In genomic region chr6:63188828-63189227, GRCh38 we compare ENCODE assay signal across 29 cellular contexts. TPM values are rescaled to one million over a fixed set of nuclear protein-coding genes. Genes with fewer than 3 reads are reported as not detected.
"Had no signal": no experiment of that assay in that cellular context is flagged by ENCODE, and none has a peak within 500 bp of the region (broad histone marks: within the 10 kb centered on the region; RNA-seq: fewer than 3 reads in every experiment).

No MANE protein-coding gene starts in this region.

- H3K27ac Mint-ChIP-seq: activated naive CD4-positive, alpha-beta T cell treated with anti-CD3 and anti-CD28 coated beads, Interleukin-2, amount 10 ng/mL, durations not matched to agents 7 days and 5 days; activated naive CD8-positive, alpha-beta T cell treated with anti-CD3 and anti-CD28 coated beads, Interleukin-2, amount 10 ng/mL, durations not matched to agents 7 days and 5 days; activated T-helper 1 cell treated with anti-CD3 and anti-CD28 coated beads, Interleukin-12 subunit alpha, Interleukin-12 subunit beta, Interleukin-2, Interleukin-4 antibody, amounts not matched to agents 30 ng/mL and 10 ng/mL and 1 ng/mL, durations not matched to agents 14 hours and 24 hours and 36 hours; mesothelial cell of epicardium; naive thymus-derived CD4-positive, alpha-beta T cell; stimulated activated effector memory CD8-positive, alpha-beta T cell treated with anti-CD3 and anti-CD28 coated beads, Interleukin-12 subunit alpha, Interleukin-12 subunit beta, amount 100 ng/mL, for 72 hours; stimulated activated naive CD8-positive, alpha-beta T cell treated with anti-CD3 and anti-CD28 coated beads, Interleukin-15, Interleukin-2, amounts not matched to agents 100 ng/mL and 50 ng/mL, for 24 hours; T-helper 17 cell had no signal

- H3K27me3 Mint-ChIP-seq: activated naive CD4-positive, alpha-beta T cell treated with anti-CD3 and anti-CD28 coated beads, Interleukin-2, amount 10 ng/mL, durations not matched to agents 7 days and 5 days; activated naive CD8-positive, alpha-beta T cell treated with anti-CD3 and anti-CD28 coated beads, Interleukin-2, amount 10 ng/mL, durations not matched to agents 7 days and 5 days; stimulated activated naive CD8-positive, alpha-beta T cell treated with anti-CD3 and anti-CD28 coated beads, Interleukin-15, Interleukin-2, amounts not matched to agents 100 ng/mL and 50 ng/mL, for 24 hours; T-helper 17 cell had no signal

- ATAC-seq: activated CD4-positive, CD25-positive, alpha-beta regulatory T cell treated with anti-CD3 and anti-CD28 coated beads, Interleukin-2, amount 50 U/mL, for 24 hours; naive thymus-derived CD4-positive, alpha-beta T cell; pancreas; sciatic nerve; stimulated activated effector memory CD8-positive, alpha-beta T cell treated with anti-CD3 and anti-CD28 coated beads, Interleukin-12 subunit alpha, Interleukin-12 subunit beta, amount 100 ng/mL, for 72 hours; T-helper 17 cell had no signal

- FAIRE-seq: astrocyte, endothelial cell of umbilical vein, keratinocyte, pancreas had no signal

- H3K9me3 Mint-ChIP-seq: activated naive CD4-positive, alpha-beta T cell treated with anti-CD3 and anti-CD28 coated beads, Interleukin-2, amount 10 ng/mL, durations not matched to agents 7 days and 5 days; activated T-helper 1 cell treated with anti-CD3 and anti-CD28 coated beads, Interleukin-12 subunit alpha, Interleukin-12 subunit beta, Interleukin-2, Interleukin-4 antibody, amounts not matched to agents 30 ng/mL and 10 ng/mL and 1 ng/mL, durations not matched to agents 14 hours and 24 hours and 36 hours; mesothelial cell of epicardium had no signal

- H3K36me3 Mint-ChIP-seq: activated naive CD4-positive, alpha-beta T cell treated with anti-CD3 and anti-CD28 coated beads, Interleukin-2, amount 10 ng/mL, durations not matched to agents 7 days and 5 days; activated naive CD8-positive, alpha-beta T cell treated with anti-CD3 and anti-CD28 coated beads, Interleukin-2, amount 10 ng/mL, durations not matched to agents 7 days and 5 days; mesothelial cell of epicardium; naive thymus-derived CD4-positive, alpha-beta T cell; stimulated activated effector memory CD8-positive, alpha-beta T cell treated with anti-CD3 and anti-CD28 coated beads, Interleukin-12 subunit alpha, Interleukin-12 subunit beta, amount 100 ng/mL, for 72 hours had no signal

- DNase-seq: activated CD4-positive, alpha-beta T cell treated with anti-CD3 and anti-CD28 coated beads for 48 hours; activated CD4-positive, alpha-beta T cell treated with anti-CD3 and anti-CD28 coated beads, Interleukin-2, amount 50 U/mL, for 48 hours; activated CD8-positive, alpha-beta memory T cell treated with anti-CD3 and anti-CD28 coated beads for 24 hours; activated gamma-delta T cell; activated naive CD4-positive, alpha-beta T cell treated with anti-CD3 and anti-CD28 coated beads, Interleukin-2, amount 10 ng/mL, durations not matched to agents 7 days and 5 days; activated naive CD8-positive, alpha-beta T cell treated with anti-CD3 and anti-CD28 coated beads, Interleukin-2, amount 10 ng/mL, durations not matched to agents 7 days and 5 days; amniotic stem cell; brain microvascular endothelial cell; central memory CD4-positive, alpha-beta T cell; head of caudate nucleus; hippocampal formation; naive thymus-derived CD4-positive, alpha-beta T cell; pancreas; retina; stimulated activated CD4-positive, alpha-beta T cell treated with anti-CD3 and anti-CD28 coated beads, Interleukin-4, amount 100 ng/mL, for 24 hours; substantia nigra; T-helper 17 cell; thyroid gland; upper lobe of left lung had no signal

- H3K4me1 Mint-ChIP-seq: activated naive CD4-positive, alpha-beta T cell treated with anti-CD3 and anti-CD28 coated beads, Interleukin-2, amount 10 ng/mL, durations not matched to agents 7 days and 5 days; activated naive CD8-positive, alpha-beta T cell treated with anti-CD3 and anti-CD28 coated beads, Interleukin-2, amount 10 ng/mL, durations not matched to agents 7 days and 5 days; mesothelial cell of epicardium; naive thymus-derived CD4-positive, alpha-beta T cell; stimulated activated effector memory CD8-positive, alpha-beta T cell treated with anti-CD3 and anti-CD28 coated beads, Interleukin-12 subunit alpha, Interleukin-12 subunit beta, amount 100 ng/mL, for 72 hours; T-helper 17 cell had no signal

- H3K4me3 Mint-ChIP-seq: activated naive CD4-positive, alpha-beta T cell treated with anti-CD3 and anti-CD28 coated beads, Interleukin-2, amount 10 ng/mL, durations not matched to agents 7 days and 5 days; activated naive CD8-positive, alpha-beta T cell treated with anti-CD3 and anti-CD28 coated beads, Interleukin-2, amount 10 ng/mL, durations not matched to agents 7 days and 5 days; activated T-helper 1 cell treated with anti-CD3 and anti-CD28 coated beads, Interleukin-12 subunit alpha, Interleukin-12 subunit beta, Interleukin-2, Interleukin-4 antibody, amounts not matched to agents 30 ng/mL and 10 ng/mL and 1 ng/mL, durations not matched to agents 14 hours and 24 hours and 36 hours; mesothelial cell of epicardium; naive thymus-derived CD4-positive, alpha-beta T cell; stimulated activated effector memory CD8-positive, alpha-beta T cell treated with anti-CD3 and anti-CD28 coated beads, Interleukin-12 subunit alpha, Interleukin-12 subunit beta, amount 100 ng/mL, for 72 hours; stimulated activated naive CD8-positive, alpha-beta T cell treated with anti-CD3 and anti-CD28 coated beads, Interleukin-15, Interleukin-2, amounts not matched to agents 100 ng/mL and 50 ng/mL, for 24 hours; T-helper 17 cell had no signal

RNA-seq across cellular contexts. Expression of gene FKBP1C, which starts 22.4 kb away (rescaled TPM):
- total RNA-seq: T-helper 17 cell, vagina had no signal
